ENCODE assay signal across 8 cellular contexts in genomic region chr11:69915501-69916250, GRCh38.
DNase-seq lines count a peak whose midpoint lies in the region; ATAC-seq, FAIRE-seq and TF ChIP-seq lines count a peak whose summit lies in the region.

No MANE protein-coding gene starts in this region.

- no TSS peak for BruUV-seq in HepG2 (replicated peaks; lab: Mats Ljungman, UMichigan)

- H4K20me1 ChIP-seq in KMS-11 (ENCODE audit: insufficient read depth) (no peaks in the 10 kb centered on the region), HepG2 (ENCODE audit: insufficient read depth, low read length) (0 out of 2 replicates have a peak, but pooled peaks cover 8% of the 10 kb centered on the region)

- H3K4me3 Mint-ChIP-seq in T-helper 2 cell treated with Interferon-gamma antibody and Interleukin-4, amounts not matched to agents 5 μg/mL and 100 μg/mL, for 36 hours: no peak overlapping the region

- H3K9ac ChIP-seq in KMS-11 (no peak overlapping the region), colonic mucosa (ENCODE audit: low read depth in 2 of 2, low read length in 2 of 2) (peak overlapping the region in 1 of 2 donors; percentile 26), HepG2 (ENCODE audit: insufficient read depth, low read depth, low read length) (no peak overlapping the region)

- 14% methylated on average over 6 of the region's 18 CpGs for WGBS in HepG2 (ENCODE audit: low lambda C conversion rate)

- TF ChIP-seq CTCF in KMS-11 (conservative IDR thresholded peaks at IDR 0.05; ENCODE audit: low read depth, low read length) (peak; percentile 33; the same call in 1 of the 2 replicates), colonic mucosa (IDR thresholded peaks at IDR 0.05) (peak; percentile 83), HepG2 (CRISPR knock-in tag; IDR thresholded peaks at IDR 0.05) (peak; percentile 86)

- H3K4me1 Mint-ChIP-seq in T-helper 2 cell treated with Interferon-gamma antibody and Interleukin-4, amounts not matched to agents 5 μg/mL and 100 μg/mL, for 36 hours (ENCODE audit: low read depth): no peaks in the 10 kb centered on the region

- no peaks in the 10 kb centered on the region for H3K4me1 ChIP-seq in KMS-11 (ENCODE audit: low read depth, poor library complexity, severe bottlenecking)
- H3K4me1 ChIP-seq in colonic mucosa: no peaks in the 10 kb centered on the region
- H3K4me1 ChIP-seq in HepG2 (ENCODE audit: insufficient read depth, low read length): no peaks in the 10 kb centered on the region

- H3K79me2 ChIP-seq in KMS-11 (ENCODE audit: insufficient read depth, low read depth): no peaks in the 10 kb centered on the region
- H3K79me2 ChIP-seq in HepG2 (ENCODE audit: insufficient read depth, low read length): no peaks in the 10 kb centered on the region

- FAIRE-seq in HepG2 (lab: Jason Lieb, UNC): no peak

- intact Hi-C loops in colonic mucosa (cut with DNase I) (no loop called here), HepG2 (cut with micrococcal nuclease; ENCODE audit: unreplicated experiment) (loop anchor here (1.0 kb wide), 1 partner anchor 276 kb away; no protein-coding TSS in a partner anchor)

- H3K27me3 Mint-ChIP-seq in T-helper 2 cell treated with Interferon-gamma antibody and Interleukin-4, amounts not matched to agents 5 μg/mL and 100 μg/mL, for 36 hours (ENCODE audit: low read depth): peaks cover 8% of the 10 kb centered on the region

- H3K27ac ChIP-seq in KMS-11 (no peak overlapping the region), colonic mucosa (no peak overlapping the region), HepG2 (ENCODE audit: extremely low read length, insufficient read depth, low read length) (no peak overlapping the region)

- H3K36me3 ChIP-seq in KMS-11 (ENCODE audit: insufficient read depth) (no peaks in the 10 kb centered on the region), colonic mucosa (no peaks in the 10 kb centered on the region), HepG2 (replicated peaks in 1 of 2; ENCODE audit: control insufficient read depth in 1 of 2, insufficient read depth in 2 of 2, low read length in 2 of 2) (no peaks in the 10 kb centered on the region)

- TF ChIP-seq POLR2A in HepG2 (IDR thresholded peaks at IDR 0.05; ENCODE audit: insufficient read depth in 1 of 2, low read depth in 2 of 2, low read length in 2 of 2): no peak

- H3K4me3 ChIP-seq in KMS-11 (IDR thresholded peaks at IDR 0.05; ENCODE audit: insufficient read depth, low read depth, low read length): no peak overlapping the region
- no peak overlapping the region for H3K4me3 ChIP-seq in colonic mucosa
- no peak overlapping the region for H3K4me3 ChIP-seq in HepG2 (replicated peaks in 1 of 3; ENCODE audit: insufficient read depth in 1 of 3, low read depth in 2 of 3, low read length in 3 of 3)

- H3K27me3 ChIP-seq in KMS-11 (ENCODE audit: insufficient read depth, low read depth): no peaks in the 10 kb centered on the region
- no peaks in the 10 kb centered on the region for H3K27me3 ChIP-seq in colonic mucosa
- H3K27me3 ChIP-seq in HepG2 (ENCODE audit: control insufficient read depth in 1 of 2, insufficient read depth in 2 of 2, low read length in 2 of 2): peaks cover 1 to 23% of the 10 kb centered on the region in 2 experiments; a peak in 4 of 5 replicates

- CTCF ChIA-PET in HepG2 (lab: Yijun Ruan, JAX; ENCODE audit: low intra/inter-chr PET ratio, low total read pairs): interaction anchor here (0.8 to 2.2 kb wide), 4 partner anchors 167 to 280 kb away, joined by 4 to 11 read pairs (median 6); no protein-coding TSS in a partner anchor

- TF ChIP-seq EP300 in HepG2 (IDR thresholded peaks at IDR 0.05; ENCODE audit: low read depth in 2 of 2, low read length in 2 of 2): no peak
- TF ChIP-seq EP300 in HepG2 (CRISPR knock-in tag; IDR thresholded peaks at IDR 0.05; ENCODE audit: borderline replicate concordance): no peak

- DNase-seq in EL (peak; percentile 78), colonic mucosa (peak; percentile 87), HepG2 (ENCODE audit: low spot score) (peak; percentile 41)
- peak; percentile 32 for DNase-seq in T-helper 2 cell treated with Interferon-gamma antibody and Interleukin-4, amounts not matched to agents 5 μg/mL and 100 μg/mL, for 36 hours (ENCODE audit: low spot score)
- DNase-seq in stimulated activated CD8-positive, alpha-beta memory T cell treated with anti-CD3 and anti-CD28 coated beads, Interleukin-15, amount 100 ng/mL, for 1 hour (ENCODE audit: low read depth): peak; percentile 7

- H2AFZ ChIP-seq in KMS-11 (ENCODE audit: low read depth): no peak overlapping the region
- H2AFZ ChIP-seq in HepG2 (ENCODE audit: low read length): no peak overlapping the region

- no peaks in the 10 kb centered on the region for H3K9me3 Mint-ChIP-seq in T-helper 2 cell treated with Interferon-gamma antibody and Interleukin-4, amounts not matched to agents 5 μg/mL and 100 μg/mL, for 36 hours

- TF ChIP-seq RAD21 in HepG2 (CRISPR knock-in tag; IDR thresholded peaks at IDR 0.05): peak; percentile 67

- H3K9me3 ChIP-seq in colonic mucosa: no peaks in the 10 kb centered on the region
- no peaks in the 10 kb centered on the region for H3K9me3 ChIP-seq in HepG2 (ENCODE audit: low read length)

- ATAC-seq in HepG2 (peak; percentile 59), GM19023 (IDR thresholded peaks at IDR 0.05; ENCODE audit: unreplicated experiment) (no peak), GM19463 (IDR thresholded peaks at IDR 0.05; ENCODE audit: unreplicated experiment) (no peak)

- in situ Hi-C loops in HepG2 (cut with HindIII; ENCODE audit: extremely low pct_ligation_motif_present, low pct_unique_long_range_greater_than_20kb): no loop called here

- POLR2A ChIA-PET in HepG2 (lab: Yijun Ruan, JAX): no interaction called here

- H3K36me3 Mint-ChIP-seq in T-helper 2 cell treated with Interferon-gamma antibody and Interleukin-4, amounts not matched to agents 5 μg/mL and 100 μg/mL, for 36 hours (ENCODE audit: low read depth): no peaks in the 10 kb centered on the region

- H3K4me2 ChIP-seq in KMS-11 (no peak overlapping the region), HepG2 (ENCODE audit: low read depth, low read length) (no peak overlapping the region)

- H3K27ac Mint-ChIP-seq in T-helper 2 cell treated with Interferon-gamma antibody and Interleukin-4, amounts not matched to agents 5 μg/mL and 100 μg/mL, for 36 hours: no peak overlapping the region

TF ChIP-seq in HepG2, 621 proteins besides CTCF, POLR2A, EP300 and RAD21 (continues in another document):
- peak; percentile 61; the same call in 1 of the 2 replicates for TF ChIP-seq ZNF572 (CRISPR knock-in tag; IDR thresholded peaks at IDR 0.05)
- peak; percentile 42 for TF ChIP-seq XRCC5 (optimal IDR thresholded peaks at IDR 0.05; ENCODE audit: low read length)
- no peak for TF ChIP-seq NCOA2 (CRISPR knock-in tag; IDR thresholded peaks at IDR 0.05)
- TF ChIP-seq FOSL2 (CRISPR knock-in tag; IDR thresholded peaks at IDR 0.05): 0 out of 2 replicates have a peak, but pooled peaks have one; percentile 6
- TF ChIP-seq ZNF3 (CRISPR knock-in tag; IDR thresholded peaks at IDR 0.05): no peak
- TF ChIP-seq STAG1 (CRISPR knock-in tag; IDR thresholded peaks at IDR 0.05): peak; percentile 73
- TF ChIP-seq SMC3 (IDR thresholded peaks at IDR 0.05; ENCODE audit: low read length): peak; percentile 40; the same call in 1 of the 2 replicates
- TF ChIP-seq, protein P1, sequence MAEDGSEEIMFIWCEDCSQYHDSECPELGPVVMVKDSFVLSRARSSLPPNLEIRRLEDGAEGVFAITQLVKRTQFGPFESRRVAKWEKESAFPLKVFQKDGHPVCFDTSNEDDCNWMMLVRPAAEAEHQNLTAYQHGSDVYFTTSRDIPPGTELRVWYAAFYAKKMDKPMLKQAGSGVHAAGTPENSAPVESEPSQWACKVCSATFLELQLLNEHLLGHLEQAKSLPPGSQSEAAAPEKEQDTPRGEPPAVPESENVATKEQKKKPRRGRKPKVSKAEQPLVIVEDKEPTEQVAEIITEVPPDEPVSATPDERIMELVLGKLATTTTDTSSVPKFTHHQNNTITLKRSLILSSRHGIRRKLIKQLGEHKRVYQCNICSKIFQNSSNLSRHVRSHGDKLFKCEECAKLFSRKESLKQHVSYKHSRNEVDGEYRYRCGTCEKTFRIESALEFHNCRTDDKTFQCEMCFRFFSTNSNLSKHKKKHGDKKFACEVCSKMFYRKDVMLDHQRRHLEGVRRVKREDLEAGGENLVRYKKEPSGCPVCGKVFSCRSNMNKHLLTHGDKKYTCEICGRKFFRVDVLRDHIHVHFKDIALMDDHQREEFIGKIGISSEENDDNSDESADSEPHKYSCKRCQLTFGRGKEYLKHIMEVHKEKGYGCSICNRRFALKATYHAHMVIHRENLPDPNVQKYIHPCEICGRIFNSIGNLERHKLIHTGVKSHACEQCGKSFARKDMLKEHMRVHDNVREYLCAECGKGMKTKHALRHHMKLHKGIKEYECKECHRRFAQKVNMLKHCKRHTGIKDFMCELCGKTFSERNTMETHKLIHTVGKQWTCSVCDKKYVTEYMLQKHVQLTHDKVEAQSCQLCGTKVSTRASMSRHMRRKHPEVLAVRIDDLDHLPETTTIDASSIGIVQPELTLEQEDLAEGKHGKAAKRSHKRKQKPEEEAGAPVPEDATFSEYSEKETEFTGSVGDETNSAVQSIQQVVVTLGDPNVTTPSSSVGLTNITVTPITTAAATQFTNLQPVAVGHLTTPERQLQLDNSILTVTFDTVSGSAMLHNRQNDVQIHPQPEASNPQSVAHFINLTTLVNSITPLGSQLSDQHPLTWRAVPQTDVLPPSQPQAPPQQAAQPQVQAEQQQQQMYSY (CRISPR knock-in tag; IDR thresholded peaks at IDR 0.05): peak; percentile 75; the same call in 1 of the 2 replicates
- TF ChIP-seq ZNF607 (CRISPR knock-in tag; IDR thresholded peaks at IDR 0.05; ENCODE audit: borderline replicate concordance): 0 out of 2 replicates have a peak, but pooled peaks have one; percentile 48

Comparison
In these comparisons a context has a peak if more than half of its experiments do, and no peak if none do; other contexts are left out.
1. DNase-seq: peak in every context shown above with its lines; median percentile 87 in colonic mucosa; 78 in EL; 41 in HepG2; 32 in T-helper 2 cell treated with Interferon-gamma antibody and Interleukin-4, amounts not matched to agents 5 μg/mL and 100 μg/mL, for 36 hours; 7 in stimulated activated CD8-positive, alpha-beta memory T cell treated with anti-CD3 and anti-CD28 coated beads, Interleukin-15, amount 100 ng/mL, for 1 hour.
2. CTCF ChIP-seq: peak in every context shown above with its lines; median percentile 86 in HepG2; 83 in colonic mucosa; 33 in KMS-11.